In genomic region chr20:59046862-59047261, GRCh38 we compare ENCODE assay signal across 39 cellular contexts. TPM values are rescaled to one million over a fixed set of nuclear protein-coding genes. Genes with fewer than 3 reads are reported as not detected.
"Had no signal": no experiment of that assay in that cellular context is flagged by ENCODE, and none has a peak within 500 bp of the region (broad histone marks: within the 10 kb centered on the region; RNA-seq: fewer than 3 reads in every experiment).

No MANE protein-coding gene starts in this region.

- H3K36me3 ChIP-seq: adrenal gland, breast epithelium, WERI-Rb-1 had no signal

- ATAC-seq: activated CD8-positive, alpha-beta memory T cell treated with anti-CD3 and anti-CD28 coated beads, Interleukin-2, amount 10 ng/mL, durations not matched to agents 7 days and 5 days; activated naive CD4-positive, alpha-beta T cell treated with anti-CD3 and anti-CD28 coated beads, Interleukin-2, amount 50 U/mL, for 72 hours; activated T-helper 17 cell treated with anti-CD3 and anti-CD28 coated beads, Interleukin-2, amount 50 U/mL, for 72 hours; body of pancreas; PC-3; Right ventricle myocardium inferior had no signal

- H3K4me3 Mint-ChIP-seq: activated CD4-positive, alpha-beta memory T cell treated with anti-CD3 and anti-CD28 coated beads, Interleukin-2, amount 10 ng/mL, durations not matched to agents 7 days and 5 days; activated CD8-positive, alpha-beta memory T cell treated with anti-CD3 and anti-CD28 coated beads, Interleukin-2, amount 10 ng/mL, durations not matched to agents 7 days and 5 days had no signal

- H3K9me3 ChIP-seq: adrenal gland, body of pancreas, breast epithelium had no signal

- H3K9me3 Mint-ChIP-seq: activated CD4-positive, alpha-beta memory T cell treated with anti-CD3 and anti-CD28 coated beads, Interleukin-2, amount 10 ng/mL, durations not matched to agents 7 days and 5 days; activated naive CD4-positive, alpha-beta T cell treated with anti-CD3 and anti-CD28 coated beads, Interleukin-2, amount 50 U/mL, for 72 hours; activated T-helper 17 cell treated with anti-CD3 and anti-CD28 coated beads, Interleukin-2, amount 50 U/mL, for 72 hours had no signal

- H3K27me3 ChIP-seq: adrenal gland, body of pancreas, breast epithelium had no signal

- H3K36me3 Mint-ChIP-seq: activated CD8-positive, alpha-beta memory T cell treated with anti-CD3 and anti-CD28 coated beads, Interleukin-2, amount 10 ng/mL, durations not matched to agents 7 days and 5 days; activated naive CD4-positive, alpha-beta T cell treated with anti-CD3 and anti-CD28 coated beads, Interleukin-2, amount 50 U/mL, for 72 hours had no signal

- DNase-seq: activated CD4-positive, alpha-beta memory T cell treated with anti-CD3 and anti-CD28 coated beads, Interleukin-2, amount 10 ng/mL, durations not matched to agents 7 days and 5 days; activated CD4-positive, alpha-beta T cell treated with anti-CD3 and anti-CD28 coated beads for 1 hour; activated CD4-positive, alpha-beta T cell treated with anti-CD3 and anti-CD28 coated beads for 48 hours; activated CD4-positive, CD25-positive, alpha-beta regulatory T cell; activated CD8-positive, alpha-beta memory T cell treated with anti-CD3 and anti-CD28 coated beads for 24 hours; activated CD8-positive, alpha-beta memory T cell treated with anti-CD3 and anti-CD28 coated beads, Interleukin-2, amount 10 ng/mL, durations not matched to agents 7 days and 5 days; activated CD8-positive, alpha-beta memory T cell treated with anti-CD3 and anti-CD28 coated beads, Interleukin-2, amount 50 U/mL, for 48 hours; activated effector memory CD4-positive, alpha-beta T cell treated with anti-CD3 and anti-CD28 coated beads, Interleukin-2, amount 50 U/mL, for 16 hours; activated naive CD4-positive, alpha-beta T cell; activated T-cell treated with anti-CD3 and anti-CD28 coated beads, Interleukin-2, amount 50 U/mL, for 48 hours; adrenal gland; body of pancreas; Karpas-422; KBM-7; NCI-H1048; NCI-H1105 treated with DMSO at 0.1 percent for 48 hours; NCI-H1436; NCI-H1694; NCI-H2029; NCI-H2107; NCI-H2171; NCI-H510A; NCI-H526; NCI-H748 treated with DMSO at 0.1 percent for 48 hours; NK-92 treated with Interleukin-12 subunit alpha and Interleukin-12 subunit beta, amount 100 ng/mL, for 24 hours; PC-3; T1000; WERI-Rb-1 had no signal

- H3K27ac Mint-ChIP-seq: activated CD4-positive, alpha-beta memory T cell treated with anti-CD3 and anti-CD28 coated beads, Interleukin-2, amount 10 ng/mL, durations not matched to agents 7 days and 5 days; activated CD8-positive, alpha-beta memory T cell treated with anti-CD3 and anti-CD28 coated beads, Interleukin-2, amount 10 ng/mL, durations not matched to agents 7 days and 5 days; activated naive CD4-positive, alpha-beta T cell treated with anti-CD3 and anti-CD28 coated beads, Interleukin-2, amount 50 U/mL, for 72 hours had no signal

- FAIRE-seq: astrocyte, RCC 7860 had no signal

- H3K4me3 ChIP-seq: adrenal gland, body of pancreas, breast epithelium, SK-N-MC had no signal

- H3K27ac ChIP-seq: adrenal gland, body of pancreas, breast epithelium, RWPE1, SK-N-MC, WERI-Rb-1 had no signal

RNA-seq across cellular contexts. Expression of gene TUBB1, which starts 27.6 kb away (rescaled TPM):
- total RNA-seq: activated CD4-positive, alpha-beta memory T cell treated with anti-CD3 and anti-CD28 coated beads, Interleukin-2, amount 10 ng/mL, durations not matched to agents 7 days and 5 days; activated CD8-positive, alpha-beta memory T cell treated with anti-CD3 and anti-CD28 coated beads, Interleukin-2, amount 10 ng/mL, durations not matched to agents 7 days and 5 days; astrocyte; body of pancreas; MCF 10A; PC-3; T-helper 1 cell treated with Interleukin-12 subunit alpha and Interleukin-12 subunit beta and Interleukin-4 antibody, amounts not matched to agents 30 ng/mL and 1 ng/mL, for 36 hours; T-helper 2 cell treated with Interferon-gamma antibody and Interleukin-4, amounts not matched to agents 100 ng/mL and 5 ng/mL, for 36 hours had no signal
